Comparison of ENCODE assay signal across 2 cellular contexts in the genomic region with DNA sequence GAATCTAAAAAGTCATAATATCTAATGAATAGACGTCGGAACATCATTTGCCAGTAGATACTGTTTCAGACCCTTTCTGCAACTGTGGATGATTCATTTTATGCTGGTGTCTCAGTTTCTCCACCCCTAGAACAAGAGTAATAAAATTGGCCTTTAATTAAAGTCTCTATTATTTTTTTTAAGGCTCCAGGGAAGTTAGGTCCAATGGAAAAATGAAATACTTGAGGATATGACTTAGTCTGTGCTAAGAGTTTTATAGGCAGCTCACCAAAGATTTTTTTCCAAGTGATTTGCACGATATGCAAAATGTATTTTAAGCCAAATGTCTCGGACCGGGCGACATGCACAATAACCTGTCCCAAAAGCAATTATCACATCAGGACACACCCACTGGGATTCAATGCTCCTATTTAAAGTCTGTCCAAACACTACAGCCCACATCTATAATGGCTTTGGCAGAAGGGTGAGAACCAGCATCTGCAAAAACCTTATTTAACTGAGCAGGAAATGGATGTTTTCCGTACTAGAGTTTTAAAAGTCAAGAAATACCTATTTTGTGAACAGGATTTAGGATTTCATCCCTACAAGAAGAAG.
TF ChIP-seq lines count a peak whose summit lies in the region.

No MANE protein-coding gene starts in this region.

TF ChIP-seq in A549, 52 proteins besides CTCF, POLR2A, EP300 and RAD21:
- TF ChIP-seq, protein P1, sequence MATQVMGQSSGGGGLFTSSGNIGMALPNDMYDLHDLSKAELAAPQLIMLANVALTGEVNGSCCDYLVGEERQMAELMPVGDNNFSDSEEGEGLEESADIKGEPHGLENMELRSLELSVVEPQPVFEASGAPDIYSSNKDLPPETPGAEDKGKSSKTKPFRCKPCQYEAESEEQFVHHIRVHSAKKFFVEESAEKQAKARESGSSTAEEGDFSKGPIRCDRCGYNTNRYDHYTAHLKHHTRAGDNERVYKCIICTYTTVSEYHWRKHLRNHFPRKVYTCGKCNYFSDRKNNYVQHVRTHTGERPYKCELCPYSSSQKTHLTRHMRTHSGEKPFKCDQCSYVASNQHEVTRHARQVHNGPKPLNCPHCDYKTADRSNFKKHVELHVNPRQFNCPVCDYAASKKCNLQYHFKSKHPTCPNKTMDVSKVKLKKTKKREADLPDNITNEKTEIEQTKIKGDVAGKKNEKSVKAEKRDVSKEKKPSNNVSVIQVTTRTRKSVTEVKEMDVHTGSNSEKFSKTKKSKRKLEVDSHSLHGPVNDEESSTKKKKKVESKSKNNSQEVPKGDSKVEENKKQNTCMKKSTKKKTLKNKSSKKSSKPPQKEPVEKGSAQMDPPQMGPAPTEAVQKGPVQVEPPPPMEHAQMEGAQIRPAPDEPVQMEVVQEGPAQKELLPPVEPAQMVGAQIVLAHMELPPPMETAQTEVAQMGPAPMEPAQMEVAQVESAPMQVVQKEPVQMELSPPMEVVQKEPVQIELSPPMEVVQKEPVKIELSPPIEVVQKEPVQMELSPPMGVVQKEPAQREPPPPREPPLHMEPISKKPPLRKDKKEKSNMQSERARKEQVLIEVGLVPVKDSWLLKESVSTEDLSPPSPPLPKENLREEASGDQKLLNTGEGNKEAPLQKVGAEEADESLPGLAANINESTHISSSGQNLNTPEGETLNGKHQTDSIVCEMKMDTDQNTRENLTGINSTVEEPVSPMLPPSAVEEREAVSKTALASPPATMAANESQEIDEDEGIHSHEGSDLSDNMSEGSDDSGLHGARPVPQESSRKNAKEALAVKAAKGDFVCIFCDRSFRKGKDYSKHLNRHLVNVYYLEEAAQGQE (IDR thresholded peaks at IDR 0.05) = no peak
- TF ChIP-seq SMC3 (IDR thresholded peaks at IDR 0.05) = no peak
- TF ChIP-seq FOSB (CRISPR knock-in tag; IDR thresholded peaks at IDR 0.05) = no peak
- TF ChIP-seq HOXB5 (CRISPR knock-in tag; IDR thresholded peaks at IDR 0.05) = no peak
- no peak for TF ChIP-seq ZSCAN20 (CRISPR knock-in tag; IDR thresholded peaks at IDR 0.05)
- TF ChIP-seq MAFK (IDR thresholded peaks at IDR 0.05; ENCODE audit: partially characterized antibody) = no peak
- no peak for TF ChIP-seq ZFP36 (IDR thresholded peaks at IDR 0.05; ENCODE audit: borderline replicate concordance, partially characterized antibody)
- TF ChIP-seq, protein P2, sequence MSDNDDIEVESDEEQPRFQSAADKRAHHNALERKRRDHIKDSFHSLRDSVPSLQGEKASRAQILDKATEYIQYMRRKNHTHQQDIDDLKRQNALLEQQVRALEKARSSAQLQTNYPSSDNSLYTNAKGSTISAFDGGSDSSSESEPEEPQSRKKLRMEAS (IDR thresholded peaks at IDR 0.05) = no peak
- no peak for TF ChIP-seq FOXS1 (CRISPR knock-in tag; IDR thresholded peaks at IDR 0.05)
- TF ChIP-seq HDAC2 (IDR thresholded peaks at IDR 0.05) = no peak
- no peak for TF ChIP-seq HOXB13 (CRISPR knock-in tag; IDR thresholded peaks at IDR 0.05; ENCODE audit: low read depth)
- TF ChIP-seq, protein P3, sequence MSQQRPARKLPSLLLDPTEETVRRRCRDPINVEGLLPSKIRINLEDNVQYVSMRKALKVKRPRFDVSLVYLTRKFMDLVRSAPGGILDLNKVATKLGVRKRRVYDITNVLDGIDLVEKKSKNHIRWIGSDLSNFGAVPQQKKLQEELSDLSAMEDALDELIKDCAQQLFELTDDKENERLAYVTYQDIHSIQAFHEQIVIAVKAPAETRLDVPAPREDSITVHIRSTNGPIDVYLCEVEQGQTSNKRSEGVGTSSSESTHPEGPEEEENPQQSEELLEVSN (IDR thresholded peaks at IDR 0.05; ENCODE audit: borderline replicate concordance, low read depth) = no peak
- TF ChIP-seq HOXA7 (CRISPR knock-in tag; IDR thresholded peaks at IDR 0.05) = no peak

TF ChIP-seq in IMR-90, 13 proteins besides CTCF, POLR2A, EP300 and RAD21:
- TF ChIP-seq MAZ (IDR thresholded peaks at IDR 0.05; ENCODE audit: borderline replicate concordance, low read depth, low read length) (no peak), MXI1 (IDR thresholded peaks at IDR 0.05; ENCODE audit: borderline replicate concordance, low read depth, low read length) (no peak), SMC3 (IDR thresholded peaks at IDR 0.05; ENCODE audit: low read depth, low read length) (no peak)
